In the genomic region with DNA sequence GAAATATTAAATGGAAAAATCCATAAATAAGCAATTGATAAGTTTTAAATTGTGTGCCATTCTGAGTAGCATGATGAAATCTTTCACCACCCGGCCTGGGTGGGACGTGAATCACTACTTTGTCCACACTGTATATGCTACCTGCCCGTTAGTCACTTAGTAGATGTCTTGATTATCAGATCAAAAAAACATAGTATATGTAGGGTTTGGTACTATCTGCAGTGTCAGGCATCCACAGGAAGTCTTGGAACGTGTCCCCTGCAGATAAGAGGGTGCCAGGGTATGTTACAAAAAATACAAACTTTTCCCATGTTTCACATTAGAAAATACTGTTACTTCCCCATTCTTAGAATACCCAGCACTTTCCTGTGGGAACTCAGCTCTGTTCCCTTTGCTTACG, we compare ENCODE assay signal across 25 cellular contexts. TPM values are rescaled to one million over a fixed set of nuclear protein-coding genes. Genes with fewer than 3 reads are reported as not detected.
"Had no signal": no experiment of that assay in that cellular context is flagged by ENCODE, and none has a peak within 500 bp of the region (broad histone marks: within the 10 kb centered on the region; RNA-seq: fewer than 3 reads in every experiment).

No MANE protein-coding gene starts in this region.

- H3K27ac Mint-ChIP-seq: activated B cell treated with CpG ODN at 0.5 μM for 24 hours; activated CD4-positive, alpha-beta T cell treated with anti-CD3 and anti-CD28 coated beads for 36 hours; activated naive CD4-positive, alpha-beta T cell treated with anti-CD3 and anti-CD28 coated beads, Interleukin-2, amount 50 U/mL, for 72 hours; activated T-cell treated with anti-CD3 and anti-CD28 coated beads, Interleukin-2, amount 50 U/mL, for 24 hours; activated T-helper 17 cell treated with anti-CD3 and anti-CD28 coated beads, Interleukin-2, amount 50 U/mL, for 72 hours; endodermal cell; memory B cell; nephron; stimulated activated memory B cell treated with anti-CD40 and anti-IgM and Interleukin-4, amounts not matched to agents 10 μg/mL and 1 μg/mL and 100 μg/mL, for 72 hours had no signal

- H3K4me3 ChIP-seq: adrenal gland, colonic mucosa, ovary, right lobe of liver, skin epidermis, stomach, suprapubic skin, tibial nerve had no signal

- H3K36me3 ChIP-seq: adrenal gland, colonic mucosa, neutrophil, ovary, right lobe of liver, stomach, suprapubic skin had no signal

- H3K27me3 ChIP-seq: adrenal gland, colonic mucosa, ovary, right lobe of liver, stomach, suprapubic skin, tibial nerve had no signal

- H3K27ac ChIP-seq: adrenal gland, colonic mucosa, neutrophil, ovary, right lobe of liver, skin epidermis, stomach, suprapubic skin, tibial nerve had no signal

- H3K9me3 ChIP-seq: adrenal gland, colonic mucosa, neutrophil, ovary, right lobe of liver, stomach, suprapubic skin, tibial nerve had no signal

- ATAC-seq: activated CD4-positive, alpha-beta T cell treated with anti-CD3 and anti-CD28 coated beads for 36 hours; activated naive CD4-positive, alpha-beta T cell treated with anti-CD3 and anti-CD28 coated beads, Interleukin-2, amount 50 U/mL, for 72 hours; activated T-helper 17 cell treated with anti-CD3 and anti-CD28 coated beads, Interleukin-2, amount 50 U/mL, for 72 hours; right lobe of liver; stimulated activated memory B cell treated with anti-CD40 and anti-IgM and Interleukin-4, amounts not matched to agents 10 μg/mL and 1 μg/mL and 100 μg/mL, for 72 hours had no signal

- H3K9me3 Mint-ChIP-seq: activated B cell treated with CpG ODN at 0.5 μM for 24 hours; activated T-cell treated with anti-CD3 and anti-CD28 coated beads, Interleukin-2, amount 50 U/mL, for 24 hours; activated T-helper 17 cell treated with anti-CD3 and anti-CD28 coated beads, Interleukin-2, amount 50 U/mL, for 72 hours; endodermal cell; memory B cell; stimulated activated memory B cell treated with anti-CD40 and anti-IgM and Interleukin-4, amounts not matched to agents 10 μg/mL and 1 μg/mL and 100 μg/mL, for 72 hours had no signal

- H3K27me3 Mint-ChIP-seq: activated B cell treated with CpG ODN at 0.5 μM for 24 hours; memory B cell; stimulated activated memory B cell treated with anti-CD40 and anti-IgM and Interleukin-4, amounts not matched to agents 10 μg/mL and 1 μg/mL and 100 μg/mL, for 72 hours had no signal

- H3K4me1 ChIP-seq: adrenal gland, colonic mucosa, right lobe of liver, stomach, suprapubic skin, tibial nerve had no signal

- DNase-seq: activated B cell treated with CpG ODN at 0.5 μM for 24 hours; activated CD4-positive, alpha-beta T cell treated with anti-CD3 and anti-CD28 coated beads for 36 hours; activated CD4-positive, alpha-beta T cell treated with anti-CD3 and anti-CD28 coated beads, Interleukin-2, amount 50 U/mL, for 4 hours; activated CD8-positive, alpha-beta memory T cell treated with anti-CD3 and anti-CD28 coated beads for 24 hours; activated CD8-positive, alpha-beta memory T cell treated with anti-CD3 and anti-CD28 coated beads, Interleukin-2, amount 50 U/mL, for 4 hours; activated T-cell treated with anti-CD3 and anti-CD28 coated beads, Interleukin-2, amount 50 U/mL, for 24 hours; adrenal gland; colonic mucosa; endodermal cell; foreskin melanocyte; glutamatergic neuron; hippocampal formation; ovary; right lobe of liver; stimulated activated CD4-positive, alpha-beta T cell treated with anti-CD3 and anti-CD28 coated beads, Interleukin-2, amount 100 ng/mL, for 24 hours; stomach had no signal

- H3K4me1 Mint-ChIP-seq: activated CD4-positive, alpha-beta T cell treated with anti-CD3 and anti-CD28 coated beads for 36 hours; activated T-helper 17 cell treated with anti-CD3 and anti-CD28 coated beads, Interleukin-2, amount 50 U/mL, for 72 hours; endodermal cell; nephron had no signal

- H3K4me3 Mint-ChIP-seq: activated B cell treated with CpG ODN at 0.5 μM for 24 hours; activated CD4-positive, alpha-beta T cell treated with anti-CD3 and anti-CD28 coated beads for 36 hours; activated T-cell treated with anti-CD3 and anti-CD28 coated beads, Interleukin-2, amount 50 U/mL, for 24 hours; activated T-helper 17 cell treated with anti-CD3 and anti-CD28 coated beads, Interleukin-2, amount 50 U/mL, for 72 hours; endodermal cell; memory B cell; nephron; stimulated activated memory B cell treated with anti-CD40 and anti-IgM and Interleukin-4, amounts not matched to agents 10 μg/mL and 1 μg/mL and 100 μg/mL, for 72 hours had no signal

RNA-seq across cellular contexts. Expression of a gene that starts 35.2 kb away (rescaled TPM):
- total RNA-seq: activated T-helper 17 cell treated with anti-CD3 and anti-CD28 coated beads, Interleukin-2, amount 50 U/mL, for 72 hours had no signal
